ENCODE assay signal across 9 cellular contexts in genomic region chr2:197786010-197786877, GRCh38. TPM values are rescaled to one million over a fixed set of nuclear protein-coding genes. Genes with fewer than 3 reads are reported as not detected.
A peak's percentile ranks its signal among the peaks of the same experiment; 100 is the strongest.
DNase-seq lines count a peak whose midpoint lies in the region; ATAC-seq, FAIRE-seq and TF ChIP-seq lines count a peak whose summit lies in the region.
"Had no signal": no experiment of that assay in that cellular context is flagged by ENCODE, and none has a peak within 500 bp of the region (broad histone marks: within the 10 kb centered on the region; RNA-seq: fewer than 3 reads in every experiment).

No MANE protein-coding gene starts in this region.

- H3K4me1 ChIP-seq in esophagus squamous epithelium (peaks cover 10 to 14% (median 11%) of the 10 kb centered on the region in 3 donors), neutrophil (ENCODE audit: control insufficient read depth in 1 of 2, insufficient read depth in 1 of 2, low read depth in 1 of 2, low read length in 1 of 2) (peaks cover 8 to 12% of the 10 kb centered on the region in 2 experiments), aorta (ENCODE audit: control insufficient read depth in 1 of 2, insufficient read depth in 2 of 2, low read length in 2 of 2) (no peaks in the 10 kb centered on the region)

- H3K4me3 Mint-ChIP-seq in activated CD8-positive, alpha-beta T cell treated with anti-CD3 and anti-CD28 coated beads, Interleukin-2, amount 10 ng/mL, durations not matched to agents 7 days and 5 days: peak overlapping the region; percentile 71

- peak; percentile 68 for ATAC-seq in HG03139 (IDR thresholded peaks at IDR 0.05; ENCODE audit: unreplicated experiment)
- ATAC-seq in activated CD8-positive, alpha-beta T cell treated with anti-CD3 and anti-CD28 coated beads, Interleukin-2, amount 10 ng/mL, durations not matched to agents 7 days and 5 days: peak; percentile 79
- peak; percentile 52 for ATAC-seq in aorta (ENCODE audit: low FRiP score)
- no peak for ATAC-seq in GM19455 (IDR thresholded peaks at IDR 0.05; ENCODE audit: unreplicated experiment)

- no peaks in the 10 kb centered on the region for H3K36me3 ChIP-seq in esophagus squamous epithelium
- no peaks in the 10 kb centered on the region for H3K36me3 ChIP-seq in neutrophil
- no peaks in the 10 kb centered on the region for H3K36me3 ChIP-seq in aorta (ENCODE audit: control insufficient read depth in 1 of 2, insufficient read depth in 2 of 2, low read length in 1 of 2)

- no peak overlapping the region for H3K27ac ChIP-seq in esophagus squamous epithelium
- H3K27ac ChIP-seq in neutrophil: no peak overlapping the region
- no peak overlapping the region for H3K27ac ChIP-seq in aorta (ENCODE audit: low read depth in 1 of 2, low read length in 2 of 2)

- no peaks in the 10 kb centered on the region for H3K36me3 Mint-ChIP-seq in activated CD8-positive, alpha-beta T cell treated with anti-CD3 and anti-CD28 coated beads, Interleukin-2, amount 10 ng/mL, durations not matched to agents 7 days and 5 days (ENCODE audit: low read depth)

- no peak overlapping the region for H3K27ac Mint-ChIP-seq in activated CD8-positive, alpha-beta T cell treated with anti-CD3 and anti-CD28 coated beads, Interleukin-2, amount 10 ng/mL, durations not matched to agents 7 days and 5 days

- intact Hi-C loops in esophagus squamous epithelium (cut with DNase I) (no loop called here), aorta (cut with DNase I) (no loop called here)

- DNase-seq in GM18507 (ENCODE audit: extremely low spot score, insufficient read length, low read depth): peak; percentile 39
- peak; percentile 69 for DNase-seq in activated CD8-positive, alpha-beta T cell treated with anti-CD3 and anti-CD28 coated beads, Interleukin-2, amount 10 ng/mL, durations not matched to agents 7 days and 5 days
- DNase-seq in esophagus squamous epithelium (lab: John Stamatoyannopoulos, UW): no peak
- DNase-seq in aorta: peak; percentile 51 to 81
- DNase-seq in GDM1 (lab: John Stamatoyannopoulos, UW): no peak

- H3K4me3 ChIP-seq in esophagus squamous epithelium (peak overlapping the region in 3 of 4 donors; percentile 27 to 63 (median 42)), neutrophil (ENCODE audit: low read depth in 1 of 2, low read length in 1 of 2) (peak overlapping the region; percentile 38 to 43), aorta (ENCODE audit: low read length in 2 of 2) (peak overlapping the region; percentile 31 to 40)

- no peak for TF ChIP-seq POLR2A in esophagus squamous epithelium (IDR thresholded peaks at IDR 0.05)

- POLR2A ChIA-PET in activated CD8-positive, alpha-beta T cell treated with anti-CD3 and anti-CD28 coated beads, Interleukin-2, amount 10 ng/mL, durations not matched to agents 7 days and 5 days (lab: Charles Lee): no interaction called here

- H3K9me3 ChIP-seq in esophagus squamous epithelium (no peaks in the 10 kb centered on the region), neutrophil (no peaks in the 10 kb centered on the region), aorta (ENCODE audit: control insufficient read depth, low read length) (no peaks in the 10 kb centered on the region)

- peaks cover 5% of the 10 kb centered on the region for H3K4me1 Mint-ChIP-seq in activated CD8-positive, alpha-beta T cell treated with anti-CD3 and anti-CD28 coated beads, Interleukin-2, amount 10 ng/mL, durations not matched to agents 7 days and 5 days (ENCODE audit: low read depth)

- H3K27me3 ChIP-seq in esophagus squamous epithelium: peaks cover 7 to 46% (median 10%) of the 10 kb centered on the region in 4 donors
- peaks cover 62% of the 10 kb centered on the region for H3K27me3 ChIP-seq in neutrophil
- no peaks in the 10 kb centered on the region for H3K27me3 ChIP-seq in aorta (ENCODE audit: control insufficient read depth in 1 of 2, insufficient read depth in 2 of 2, low read length in 1 of 2)

- TF ChIP-seq CTCF in esophagus squamous epithelium (IDR thresholded peaks at IDR 0.05) (peak in 5 of 6 experiments; percentile 11 to 44 (median 25)), neutrophil (IDR thresholded peaks at IDR 0.05) (peak; percentile 62)

- CTCF ChIA-PET in activated CD8-positive, alpha-beta T cell treated with anti-CD3 and anti-CD28 coated beads, Interleukin-2, amount 10 ng/mL, durations not matched to agents 7 days and 5 days (lab: Charles Lee): interaction anchor here (0.8 to 1.2 kb wide), 2 partner anchors 14 to 114 kb away, joined by 3 read pairs; no protein-coding TSS in a partner anchor

- FAIRE-seq in GM18507 (lab: Jason Lieb, UNC): peak; percentile 31

- peaks cover 41% of the 10 kb centered on the region for H3K27me3 Mint-ChIP-seq in activated CD8-positive, alpha-beta T cell treated with anti-CD3 and anti-CD28 coated beads, Interleukin-2, amount 10 ng/mL, durations not matched to agents 7 days and 5 days (ENCODE audit: low read depth)

- 8% methylated on average over 17 to 23 of the region's 79 CpGs for WGBS in esophagus squamous epithelium, 2 donors
- 6% methylated on average over 76 to 79 of the region's 79 CpGs for WGBS in aorta, 2 donors

- H3K9me3 Mint-ChIP-seq in activated CD8-positive, alpha-beta T cell treated with anti-CD3 and anti-CD28 coated beads, Interleukin-2, amount 10 ng/mL, durations not matched to agents 7 days and 5 days (ENCODE audit: insufficient read depth): no peaks in the 10 kb centered on the region

RNA-seq across cellular contexts. Expression of gene BOLL, which starts 1.1 kb away (rescaled TPM):
- not detected for total RNA-seq in activated CD8-positive, alpha-beta T cell treated with anti-CD3 and anti-CD28 coated beads, Interleukin-2, amount 10 ng/mL, durations not matched to agents 7 days and 5 days
- total RNA-seq in esophagus squamous epithelium (not detected), aorta (not detected)
- not detected for polyA plus RNA-seq in aorta
- total RNA-seq: T-helper 2 cell treated with Interferon-gamma antibody and Interleukin-4, amounts not matched to agents 100 ng/mL and 5 ng/mL, for 36 hours had no signal

RNA-seq across cellular contexts. Expression of gene PLCL1, which starts 18.1 kb away (rescaled TPM):
- under 1 TPM; 0.08 to 0.18 TPM for total RNA-seq in activated CD8-positive, alpha-beta T cell treated with anti-CD3 and anti-CD28 coated beads, Interleukin-2, amount 10 ng/mL, durations not matched to agents 7 days and 5 days
- total RNA-seq in esophagus squamous epithelium (1 to 10 TPM in 2 of 4 donors, under 1 TPM in 2; 0.34 to 4.2 (median 1.2) TPM), aorta (10 to 100 TPM; 11.6 to 14.8 TPM)
- polyA plus RNA-seq in aorta: 10 to 100 TPM in 1 of 2 donors, 1 to 10 TPM in 1; 5.1 to 15.7 TPM

Comparison
In these comparisons a context has a peak if more than half of its experiments do, and no peak if none do; other contexts are left out.
1. DNase-seq: peak in GM18507 (single experiment), activated CD8-positive, alpha-beta T cell treated with anti-CD3 and anti-CD28 coated beads, Interleukin-2, amount 10 ng/mL, durations not matched to agents 7 days and 5 days (single experiment) and aorta (2 of 2); none in esophagus squamous epithelium (single experiment) and GDM1 (single experiment).
2. Peak in every context shown above with its lines, with median percentiles within 50 percentile points of each other: H3K4me3 ChIP-seq.